Comparison of ENCODE assay signal across 17 cellular contexts in genomic region chr2:9639000-9639602, GRCh38. TPM values are rescaled to one million over a fixed set of nuclear protein-coding genes. Genes with fewer than 3 reads are reported as not detected.
DNase-seq lines count a peak whose midpoint lies in the region; ATAC-seq and TF ChIP-seq lines count a peak whose summit lies in the region.
"Had no signal": no experiment of that assay in that cellular context is flagged by ENCODE, and none has a peak within 500 bp of the region (broad histone marks: within the 10 kb centered on the region; RNA-seq: fewer than 3 reads in every experiment).

No MANE protein-coding gene starts in this region.

- no peak overlapping the region for H3K4ac ChIP-seq in trophoblast cell (ENCODE audit: low read depth, low read length)

- H3K27me3 Mint-ChIP-seq in stimulated activated naive B cell treated with anti-CD40 and anti-IgM and Interleukin-4, amounts not matched to agents 10 μg/mL and 1 μg/mL and 100 μg/mL, for 72 hours: peaks cover 0 to 14% of the 10 kb centered on the region in 2 donors

- no peak overlapping the region for H2BK5ac ChIP-seq in trophoblast cell (ENCODE audit: low read depth, low read length, poor library complexity)

- H3K27ac ChIP-seq in heart right ventricle: peak overlapping the region in 9 of 10 donors; percentile 2 to 61 (median 46)
- H3K27ac ChIP-seq in gastrocnemius medialis: peak overlapping the region; percentile 26 to 59 (median 44)
- H3K27ac ChIP-seq in trophoblast cell (ENCODE audit: low read depth, low read length): no peak overlapping the region
- H3K27ac ChIP-seq: KMS-11, parathyroid adenoma, thoracic aorta had no signal

- no peak overlapping the region for H3K23ac ChIP-seq in trophoblast cell (ENCODE audit: low read length)

- H3K36me3 ChIP-seq in heart right ventricle: no peaks in the 10 kb centered on the region
- no peaks in the 10 kb centered on the region for H3K36me3 ChIP-seq in gastrocnemius medialis
- no peaks in the 10 kb centered on the region for H3K36me3 ChIP-seq in trophoblast cell (ENCODE audit: control insufficient read depth in 1 of 2, insufficient read depth in 2 of 2, low read length in 2 of 2)
- H3K36me3 ChIP-seq: BE2C, HAP-1, thoracic aorta had no signal

- H4K91ac ChIP-seq in trophoblast cell (ENCODE audit: low read depth, low read length): no peak overlapping the region

- no peak overlapping the region for H2BK120ac ChIP-seq in trophoblast cell (ENCODE audit: insufficient read depth, low read length, poor library complexity)

- no peaks in the 10 kb centered on the region for H3K27me3 ChIP-seq in heart right ventricle
- no peaks in the 10 kb centered on the region for H3K27me3 ChIP-seq in gastrocnemius medialis
- no peaks in the 10 kb centered on the region for H3K27me3 ChIP-seq in trophoblast cell (ENCODE audit: insufficient read depth, low read length)
- H3K27me3 ChIP-seq: BE2C had no signal

- 38 to 39% methylated on average over 6 of the region's 6 CpGs for WGBS in heart right ventricle, 2 donors
- WGBS in trophoblast cell (ENCODE audit: extremely low coverage, insufficient coverage, insufficient read length): no CpG with 5 or more reads among the region's 6 CpGs

- H3K4me3 Mint-ChIP-seq in stimulated activated naive B cell treated with anti-CD40 and anti-IgM and Interleukin-4, amounts not matched to agents 10 μg/mL and 1 μg/mL and 100 μg/mL, for 72 hours: no peak overlapping the region
- H3K4me3 Mint-ChIP-seq: T-helper 1 cell treated with Interleukin-12 subunit alpha and Interleukin-12 subunit beta and Interleukin-4 antibody, amounts not matched to agents 30 μg/mL and 1 μg/mL, for 36 hours had no signal

- peaks cover 0 to 13% of the 10 kb centered on the region in 2 donors for H3K4me1 Mint-ChIP-seq in stimulated activated naive B cell treated with anti-CD40 and anti-IgM and Interleukin-4, amounts not matched to agents 10 μg/mL and 1 μg/mL and 100 μg/mL, for 72 hours

- H3K79me2 ChIP-seq in trophoblast cell (ENCODE audit: control insufficient read depth, insufficient read depth, low read length, poor library complexity): no peaks in the 10 kb centered on the region
- H3K79me2 ChIP-seq: parathyroid adenoma had no signal

- H3K36me3 Mint-ChIP-seq in stimulated activated naive B cell treated with anti-CD40 and anti-IgM and Interleukin-4, amounts not matched to agents 10 μg/mL and 1 μg/mL and 100 μg/mL, for 72 hours: no peaks in the 10 kb centered on the region

- H3K4me1 ChIP-seq in heart right ventricle (peaks cover 3 to 29% (median 23%) of the 10 kb centered on the region in 9 donors), gastrocnemius medialis (peaks cover 10 to 15% of the 10 kb centered on the region in 2 donors), trophoblast cell (ENCODE audit: control insufficient read depth in 1 of 2, insufficient read depth in 2 of 2, low read length in 2 of 2) (peaks cover 4 to 6% of the 10 kb centered on the region in 2 experiments)
- H3K4me1 ChIP-seq: parathyroid adenoma had no signal

- TF ChIP-seq CTCF in AG10803 (conservative IDR thresholded peaks at IDR 0.05; ENCODE audit: low read length): no peak
- no peak for TF ChIP-seq CTCF in heart right ventricle (IDR thresholded peaks at IDR 0.05)
- no peak for TF ChIP-seq CTCF in gastrocnemius medialis (IDR thresholded peaks at IDR 0.05 in 4 of 5, conservative IDR thresholded peaks at IDR 0.05 in 1 of 5)

- no peaks in the 10 kb centered on the region for H3K9me3 ChIP-seq in heart right ventricle
- no peaks in the 10 kb centered on the region for H3K9me3 ChIP-seq in gastrocnemius medialis
- H3K9me3 ChIP-seq in trophoblast cell (ENCODE audit: insufficient read depth, low read depth, low read length): no peaks in the 10 kb centered on the region
- H3K9me3 ChIP-seq: BE2C, HAP-1, thoracic aorta had no signal

- H3K9me3 Mint-ChIP-seq in stimulated activated naive B cell treated with anti-CD40 and anti-IgM and Interleukin-4, amounts not matched to agents 10 μg/mL and 1 μg/mL and 100 μg/mL, for 72 hours: no peaks in the 10 kb centered on the region
- H3K9me3 Mint-ChIP-seq: T-helper 1 cell treated with Interleukin-12 subunit alpha and Interleukin-12 subunit beta and Interleukin-4 antibody, amounts not matched to agents 30 μg/mL and 1 μg/mL, for 36 hours had no signal

- H3K27ac Mint-ChIP-seq in stimulated activated naive B cell treated with anti-CD40 and anti-IgM and Interleukin-4, amounts not matched to agents 10 μg/mL and 1 μg/mL and 100 μg/mL, for 72 hours: no peak overlapping the region
- H3K27ac Mint-ChIP-seq: T-helper 1 cell treated with Interleukin-12 subunit alpha and Interleukin-12 subunit beta and Interleukin-4 antibody, amounts not matched to agents 30 μg/mL and 1 μg/mL, for 36 hours had no signal

- no peak overlapping the region for H3K4me2 ChIP-seq in trophoblast cell (ENCODE audit: low read length)
- H3K4me2 ChIP-seq: KMS-11 had no signal

- H3K79me1 ChIP-seq in trophoblast cell (ENCODE audit: low read length): no peaks in the 10 kb centered on the region

- H4K12ac ChIP-seq in trophoblast cell (ENCODE audit: low read depth, low read length): no peak overlapping the region

- H2AK5ac ChIP-seq in trophoblast cell (ENCODE audit: low read length): no peak overlapping the region

- H3K4me3 ChIP-seq in AG10803 (ENCODE audit: low read length) (no peak overlapping the region), heart right ventricle (peak overlapping the region in 1 of 10 donors; percentile 7), gastrocnemius medialis (no peak overlapping the region), trophoblast cell (ENCODE audit: low read depth, low read length) (no peak overlapping the region)
- H3K4me3 ChIP-seq: HAP-1, thoracic aorta had no signal

- H3K14ac ChIP-seq in trophoblast cell (ENCODE audit: low read length): no peak overlapping the region

- H4K8ac ChIP-seq in trophoblast cell (ENCODE audit: low read depth, low read length): no peak overlapping the region

- in situ Hi-C loops in gastrocnemius medialis (cut with MboI; ENCODE audit: low sequenced_read_pairs in 4 of 4): loop anchor here in 1 of 4 donors (25.0 kb wide), 1 partner anchor 398 kb away; the partner anchor contains the start of gene KLF11

- no peak overlapping the region for H3K18ac ChIP-seq in trophoblast cell (ENCODE audit: low read length)

- intact Hi-C loops in heart right ventricle (cut with DNase I) (loop anchor here in 3 of 10 donors (5.0 to 10.0 kb wide), 3 partner anchors 84 to 133 kb away; partner anchors contain the start of gene ADAM17 (in 1 of the 3)), gastrocnemius medialis (cut with DNase I; ENCODE audit: low total_unique reads) (loop anchor here (10.0 kb wide), 1 partner anchor 1634 kb away; no protein-coding TSS in a partner anchor)

- ATAC-seq in SK-N-SH treated with all-trans-retinoic acid at 6 μM for 48 hours (peak; percentile 22), heart right ventricle (peak in 6 of 8 donors; percentile 27 to 64 (median 51)), gastrocnemius medialis (peak in 1 of 2 donors; percentile 15), GM21619 (IDR thresholded peaks at IDR 0.05; ENCODE audit: unreplicated experiment) (no peak)
- no peak for ATAC-seq in stimulated activated naive B cell treated with anti-CD40 and anti-IgM and Interleukin-4, amounts not matched to agents 10 μg/mL and 1 μg/mL and 100 μg/mL, for 72 hours (replicated peaks)

- peak; percentile 18 for DNase-seq in AG10803 (ENCODE audit: low read depth)
- no peak for DNase-seq in heart right ventricle
- DNase-seq in gastrocnemius medialis: no peak
- no peak for DNase-seq in trophoblast cell
- no peak for DNase-seq in stimulated activated naive B cell treated with anti-CD40 and anti-IgM and Interleukin-4, amounts not matched to agents 10 μg/mL and 1 μg/mL and 100 μg/mL, for 72 hours
- no peak for DNase-seq in HK-2 (ENCODE audit: unreplicated experiment)
- DNase-seq: activated CD4-positive, alpha-beta T cell treated with anti-CD3 and anti-CD28 coated beads, Interleukin-2, amount 50 U/mL, for 48 hours; activated gamma-delta T cell; BE2C; NCI-H2029 treated with DMSO at 0.1 percent for 48 hours had no signal

- no peak for TF ChIP-seq POLR2A in gastrocnemius medialis (IDR thresholded peaks at IDR 0.05)

- no peak overlapping the region for H2BK12ac ChIP-seq in trophoblast cell (ENCODE audit: low read length)

- no peak overlapping the region for H3K9ac ChIP-seq in trophoblast cell (ENCODE audit: low read length)
- H3K9ac ChIP-seq: KMS-11, parathyroid adenoma had no signal

- no peak overlapping the region for H2AFZ ChIP-seq in trophoblast cell (ENCODE audit: insufficient read depth, low read length, poor library complexity)
- H2AFZ ChIP-seq: parathyroid adenoma had no signal

TF ChIP-seq in SK-N-SH treated with all-trans-retinoic acid at 6 μM for 48 hours, 23 proteins besides CTCF, POLR2A, EP300 and RAD21 (continues in another document):
- TF ChIP-seq BACH2 (CRISPR knock-in tag; IDR thresholded peaks at IDR 0.05; ENCODE audit: borderline replicate concordance) (no peak), RARB (CRISPR knock-in tag; IDR thresholded peaks at IDR 0.05) (no peak), CREB5 (CRISPR knock-in tag; IDR thresholded peaks at IDR 0.05; ENCODE audit: low read depth) (no peak), ARNTL (CRISPR knock-in tag; IDR thresholded peaks at IDR 0.05; ENCODE audit: borderline replicate concordance, low read depth) (no peak), OSR1 (CRISPR knock-in tag; IDR thresholded peaks at IDR 0.05) (no peak)

RNA-seq across cellular contexts. Expression of gene YWHAQ, which starts 8.3 kb away (rescaled TPM):
- total RNA-seq in heart right ventricle: 100 to 1,000 TPM; 134 to 303 (median 207) TPM
- polyA plus RNA-seq in heart right ventricle: 100 to 1,000 TPM in 1 of 2 donors, 10 to 100 TPM in 1; 62.0 to 159 TPM
- 10 to 100 TPM; 40.3 to 63.7 (median 48.4) TPM for total RNA-seq in gastrocnemius medialis
- polyA plus RNA-seq in trophoblast cell (2013): 327 and 332 TPM in 2 replicates

Comparison
In these comparisons a context has a peak if more than half of its experiments do, and no peak if none do; other contexts are left out.
1. ATAC-seq: peak in SK-N-SH treated with all-trans-retinoic acid at 6 μM for 48 hours (single experiment) and heart right ventricle (6 of 8); none in GM21619 (single experiment) and stimulated activated naive B cell treated with anti-CD40 and anti-IgM and Interleukin-4, amounts not matched to agents 10 μg/mL and 1 μg/mL and 100 μg/mL, for 72 hours (0 of 2).